In genomic region chr14:77008541-77008940, GRCh38 we compare ENCODE assay signal across 20 cellular contexts. TPM values are rescaled to one million over a fixed set of nuclear protein-coding genes. Genes with fewer than 3 reads are reported as not detected.
A peak's percentile ranks its signal among the peaks of the same experiment; 100 is the strongest.
DNase-seq lines count a peak whose midpoint lies in the region; ATAC-seq and TF ChIP-seq lines count a peak whose summit lies in the region.
"Had no signal": no experiment of that assay in that cellular context is flagged by ENCODE, and none has a peak within 500 bp of the region (broad histone marks: within the 10 kb centered on the region; RNA-seq: fewer than 3 reads in every experiment).

No MANE protein-coding gene starts in this region.

- H3K27me3 ChIP-seq in heart right ventricle: no peaks in the 10 kb centered on the region
- H3K27me3 ChIP-seq in trophoblast cell (ENCODE audit: insufficient read depth, low read length): no peaks in the 10 kb centered on the region
- no peaks in the 10 kb centered on the region for H3K27me3 ChIP-seq in uterus
- H3K27me3 ChIP-seq: testis had no signal

- intact Hi-C loops in heart right ventricle (cut with DNase I) (no loop called here), left cardiac atrium (cut with DNase I) (loop anchor here in 1 of 2 donors (5.0 kb wide), 1 partner anchor 46 kb away; no protein-coding TSS in a partner anchor), uterus (cut with DNase I; ENCODE audit: low total_unique reads) (no loop called here)

- H4K12ac ChIP-seq in trophoblast cell (ENCODE audit: low read depth, low read length): no peak overlapping the region

- no peak overlapping the region for H2BK5ac ChIP-seq in trophoblast cell (ENCODE audit: low read depth, low read length, poor library complexity)

- no peak overlapping the region for H3K9ac ChIP-seq in trophoblast cell (ENCODE audit: low read length)

- no peak overlapping the region for H3K4me2 ChIP-seq in trophoblast cell (ENCODE audit: low read length)
- H3K4me2 ChIP-seq: A549 had no signal

- H2BK12ac ChIP-seq in trophoblast cell (ENCODE audit: low read length): peak overlapping the region; percentile 56

- DNase-seq in heart right ventricle (no peak), left cardiac atrium (no peak), epithelial cell of prostate (ENCODE audit: low read depth, low spot score) (no peak), trophoblast cell (no peak), uterus (no peak), NCI-H146 (lab: John Stamatoyannopoulos, UW) (no peak)
- DNase-seq in activated T-cell treated with anti-CD3 and anti-CD28 coated beads, Interleukin-2, amount 50 U/mL, for 4 hours: no peak
- DNase-seq: activated CD4-positive, alpha-beta T cell treated with anti-CD3 and anti-CD28 coated beads, Interleukin-2, amount 10 ng/mL, durations not matched to agents 7 days and 5 days; activated T-cell treated with anti-CD3 and anti-CD28 coated beads, Interleukin-2, amount 50 U/mL, for 1 hour; CD4-positive, alpha-beta memory T cell; GOT3; hippocampal formation; naive B cell; NCI-H226; NK-92 treated with Interleukin-12 subunit alpha and Interleukin-12 subunit beta, amount 100 ng/mL, for 24 hours; SIG-M5; stimulated activated CD4-positive, alpha-beta T cell treated with anti-CD3 and anti-CD28 coated beads, Interleukin-2, amount 100 ng/mL, for 24 hours; testis had no signal

- peak overlapping the region; percentile 18 for H2BK120ac ChIP-seq in trophoblast cell (ENCODE audit: insufficient read depth, low read length, poor library complexity)

- H3K79me1 ChIP-seq in trophoblast cell (ENCODE audit: low read length): peaks cover 25% of the 10 kb centered on the region

- peaks cover 0 to 25% (median 15%) of the 10 kb centered on the region in 9 donors for H3K4me1 ChIP-seq in heart right ventricle
- peaks cover 39 to 51% of the 10 kb centered on the region in 2 experiments for H3K4me1 ChIP-seq in trophoblast cell (ENCODE audit: control insufficient read depth in 1 of 2, insufficient read depth in 2 of 2, low read length in 2 of 2)
- H3K4me1 ChIP-seq in uterus: peaks cover 5 to 10% of the 10 kb centered on the region in 2 donors

- peak overlapping the region in 6 of 10 donors; percentile 33 to 69 (median 56) for H3K27ac ChIP-seq in heart right ventricle
- H3K27ac ChIP-seq in epithelial cell of prostate: peak overlapping the region; percentile 90
- no peak overlapping the region for H3K27ac ChIP-seq in trophoblast cell (ENCODE audit: low read depth, low read length)
- peak overlapping the region; percentile 70 to 75 for H3K27ac ChIP-seq in uterus
- H3K27ac ChIP-seq: testis had no signal

- no peak overlapping the region for H2AFZ ChIP-seq in trophoblast cell (ENCODE audit: insufficient read depth, low read length, poor library complexity)

- no peaks in the 10 kb centered on the region for H3K36me3 ChIP-seq in heart right ventricle
- H3K36me3 ChIP-seq in trophoblast cell (ENCODE audit: control insufficient read depth in 1 of 2, insufficient read depth in 2 of 2, low read length in 2 of 2): no peaks in the 10 kb centered on the region
- H3K36me3 ChIP-seq in uterus: no peaks in the 10 kb centered on the region

- no peak for TF ChIP-seq CTCF in heart right ventricle (IDR thresholded peaks at IDR 0.05)
- TF ChIP-seq CTCF in uterus (IDR thresholded peaks at IDR 0.05): no peak

- peaks cover 3% of the 10 kb centered on the region for H3K79me2 ChIP-seq in trophoblast cell (ENCODE audit: control insufficient read depth, insufficient read depth, low read length, poor library complexity)

- H3K9me3 ChIP-seq in heart right ventricle (no peaks in the 10 kb centered on the region), trophoblast cell (ENCODE audit: insufficient read depth, low read depth, low read length) (no peaks in the 10 kb centered on the region), uterus (no peaks in the 10 kb centered on the region)
- H3K9me3 ChIP-seq: A549, testis had no signal

- no peak overlapping the region for H3K4me3 Mint-ChIP-seq in activated T-cell treated with anti-CD3 and anti-CD28 coated beads, Interleukin-2, amount 50 U/mL, for 4 hours
- H3K4me3 Mint-ChIP-seq: activated CD4-positive, alpha-beta T cell treated with anti-CD3 and anti-CD28 coated beads, Interleukin-2, amount 10 ng/mL, durations not matched to agents 7 days and 5 days; CD4-positive, alpha-beta memory T cell; naive B cell had no signal

- no peak for ATAC-seq in heart right ventricle
- ATAC-seq in left cardiac atrium: no peak
- no peak for ATAC-seq in activated T-cell treated with anti-CD3 and anti-CD28 coated beads, Interleukin-2, amount 50 U/mL, for 4 hours
- ATAC-seq in HG02870 (IDR thresholded peaks at IDR 0.05; ENCODE audit: unreplicated experiment): no peak

- H3K27me3 Mint-ChIP-seq in activated T-cell treated with anti-CD3 and anti-CD28 coated beads, Interleukin-2, amount 50 U/mL, for 4 hours (ENCODE audit: low read depth): no peaks in the 10 kb centered on the region
- H3K27me3 Mint-ChIP-seq: activated CD4-positive, alpha-beta T cell treated with anti-CD3 and anti-CD28 coated beads, Interleukin-2, amount 10 ng/mL, durations not matched to agents 7 days and 5 days; CD4-positive, alpha-beta memory T cell had no signal

- peaks cover 19% of the 10 kb centered on the region for H3K4me1 Mint-ChIP-seq in activated T-cell treated with anti-CD3 and anti-CD28 coated beads, Interleukin-2, amount 50 U/mL, for 4 hours (ENCODE audit: low read depth)

- H3K14ac ChIP-seq in trophoblast cell (ENCODE audit: low read length): no peak overlapping the region

- no peak overlapping the region for H3K4ac ChIP-seq in trophoblast cell (ENCODE audit: low read depth, low read length)

- H3K9me3 Mint-ChIP-seq in activated T-cell treated with anti-CD3 and anti-CD28 coated beads, Interleukin-2, amount 50 U/mL, for 4 hours: no peaks in the 10 kb centered on the region
- H3K9me3 Mint-ChIP-seq: activated CD4-positive, alpha-beta T cell treated with anti-CD3 and anti-CD28 coated beads, Interleukin-2, amount 10 ng/mL, durations not matched to agents 7 days and 5 days; CD4-positive, alpha-beta memory T cell; naive B cell had no signal

- no peak overlapping the region for H2AK5ac ChIP-seq in trophoblast cell (ENCODE audit: low read length)

- TF ChIP-seq POLR2A in uterus (IDR thresholded peaks at IDR 0.05): no peak

- H4K8ac ChIP-seq in trophoblast cell (ENCODE audit: low read depth, low read length): no peak overlapping the region

- no peak overlapping the region for H3K23ac ChIP-seq in trophoblast cell (ENCODE audit: low read length)

- H4K91ac ChIP-seq in trophoblast cell (ENCODE audit: low read depth, low read length): peak overlapping the region; percentile 33

- 92 to 93% methylated on average over 4 of the region's 4 CpGs for WGBS in heart right ventricle, 2 donors
- no CpG with 5 or more reads among the region's 4 CpGs for WGBS in trophoblast cell (ENCODE audit: extremely low coverage, insufficient coverage, insufficient read length)

- H3K4me3 ChIP-seq in heart right ventricle: no peak overlapping the region
- H3K4me3 ChIP-seq in trophoblast cell (ENCODE audit: low read depth, low read length): no peak overlapping the region
- no peak overlapping the region for H3K4me3 ChIP-seq in uterus
- H3K4me3 ChIP-seq: A549, testis had no signal

- H3K36me3 Mint-ChIP-seq in activated T-cell treated with anti-CD3 and anti-CD28 coated beads, Interleukin-2, amount 50 U/mL, for 4 hours (ENCODE audit: insufficient read depth): no peaks in the 10 kb centered on the region
- H3K36me3 Mint-ChIP-seq: CD4-positive, alpha-beta memory T cell; naive B cell had no signal

- no peak overlapping the region for H3K18ac ChIP-seq in trophoblast cell (ENCODE audit: low read length)

RNA-seq across cellular contexts. Expression of gene IRF2BPL, which starts 20.0 kb away (rescaled TPM):
- 10 to 100 TPM; 25.1 to 66.6 (median 36.4) TPM for total RNA-seq in heart right ventricle
- polyA plus RNA-seq in heart right ventricle: 10 to 100 TPM in 1 of 2 donors, 1 to 10 TPM in 1; 6.6 to 15.4 TPM
- total RNA-seq in left cardiac atrium: 10 to 100 TPM; 41.4 to 47.5 TPM
- polyA plus RNA-seq in trophoblast cell (2013): 21.4 and 23.0 TPM in 2 replicates
- 10 to 100 TPM; 15.6 to 60.8 (median 36.6) TPM for total RNA-seq in uterus
- 10 to 100 TPM; 29.5 to 37.1 (median 32.7) TPM for total RNA-seq in activated T-cell treated with anti-CD3 and anti-CD28 coated beads, Interleukin-2, amount 50 U/mL, for 4 hours
